20 cellular contexts compared by ENCODE assay signal in the genomic region with DNA sequence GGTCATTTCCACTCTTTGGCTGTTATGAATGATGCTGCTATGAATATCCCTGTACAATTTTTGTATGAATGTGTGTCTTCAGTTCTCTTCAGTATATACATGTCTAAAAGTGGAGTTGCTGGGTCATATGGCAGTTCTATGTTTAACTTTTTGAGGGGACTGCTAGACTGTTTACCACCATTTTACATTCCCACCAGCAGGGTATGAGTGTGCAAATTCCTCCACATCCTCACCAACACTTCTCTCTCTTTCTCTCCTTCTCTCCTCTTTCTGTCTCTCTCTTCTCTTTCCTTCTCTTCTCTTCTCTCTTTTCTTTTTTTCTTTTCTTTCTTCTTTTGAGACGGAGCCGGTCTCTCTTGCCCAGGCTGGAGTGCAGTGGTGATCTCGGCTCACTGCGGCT. TPM values are rescaled to one million over a fixed set of nuclear protein-coding genes. Genes with fewer than 3 reads are reported as not detected.
DNase-seq lines count a peak whose midpoint lies in the region; ATAC-seq, FAIRE-seq and TF ChIP-seq lines count a peak whose summit lies in the region.
"Had no signal": no experiment of that assay in that cellular context is flagged by ENCODE, and none has a peak within 500 bp of the region (broad histone marks: within the 10 kb centered on the region; RNA-seq: fewer than 3 reads in every experiment).

No MANE protein-coding gene starts in this region.

- H2BK120ac ChIP-seq in H1 (replicated peaks; ENCODE audit: low read depth, low read length) (no peak overlapping the region), mesendoderm (ENCODE audit: low read depth, low read length) (no peak overlapping the region)

- H3K27me3 Mint-ChIP-seq in endothelial cell (ENCODE audit: unreplicated experiment), result peaks cover 2% of the 10 kb centered on the region
- H3K27me3 Mint-ChIP-seq: CD4-positive, alpha-beta memory T cell had no signal

- no peak overlapping the region for H3K4ac ChIP-seq in H1 (replicated peaks; ENCODE audit: insufficient read length, low read depth, low read length)
- H3K4ac ChIP-seq in mesendoderm (ENCODE audit: low read depth, low read length), result no peak overlapping the region

- H4K8ac ChIP-seq in H1 (ENCODE audit: extremely low read depth, insufficient read depth, low read length) (no peak overlapping the region), mesendoderm (ENCODE audit: low read depth, low read length) (no peak overlapping the region)

- H3K4me3 ChIP-seq in AG10803 (ENCODE audit: low read length) (no peak overlapping the region), H1 (ENCODE audit: extremely low read depth in 1 of 4, insufficient read depth in 2 of 4, low read depth in 3 of 4, low read length in 4 of 4) (no peak overlapping the region), mesendoderm (ENCODE audit: low read length) (no peak overlapping the region)
- H3K4me3 ChIP-seq: GM12878 had no signal

- FAIRE-seq in H1 (lab: Jason Lieb, UNC), result no peak
- FAIRE-seq: frontal cortex, GM12878, H54 had no signal

- DNase-seq in AG10803 (ENCODE audit: low read depth) (no peak), HT1080 (ENCODE audit: low read depth) (peak; percentile 9), H1 (ENCODE audit: low read depth in 1 of 2, low spot score in 2 of 2) (no peak), mesendoderm (peak; percentile 52), Right ventricle myocardium superior (no peak), endothelial cell (ENCODE audit: low spot score) (no peak)
- DNase-seq: activated CD4-positive, alpha-beta T cell treated with anti-CD3 and anti-CD28 coated beads for 36 hours; activated naive CD8-positive, alpha-beta T cell treated with anti-CD3 and anti-CD28 coated beads for 36 hours; CD4-positive, alpha-beta memory T cell; DMS153; mammary epithelial cell; NCI-H1436; NCI-H524 treated with DMSO at 0.1 percent for 48 hours had no signal

- H3K79me2 ChIP-seq in H1 (ENCODE audit: control insufficient read depth in 1 of 2, insufficient read depth in 2 of 2, low read length in 2 of 2) (peaks cover 53 to 100% of the 10 kb centered on the region in 2 experiments), mesendoderm (ENCODE audit: control insufficient read depth, insufficient read depth, low read length) (peaks cover 75% of the 10 kb centered on the region)

- H3K36me3 ChIP-seq in H1 (ENCODE audit: control insufficient read depth in 2 of 4, insufficient read depth in 4 of 4, low read length in 3 of 4) (no peaks in the 10 kb centered on the region; a peak in 1 of 8 replicates), mesendoderm (ENCODE audit: control insufficient read depth, insufficient read depth, low read length) (no peaks in the 10 kb centered on the region)

- H4K20me1 ChIP-seq in H1 (replicated peaks in 1 of 2; ENCODE audit: control insufficient read depth in 1 of 2, insufficient read depth in 2 of 2, low read length in 2 of 2), result peaks cover 6 to 8% of the 10 kb centered on the region in 2 experiments

- no peak overlapping the region for H3K4me3 Mint-ChIP-seq in endothelial cell (ENCODE audit: unreplicated experiment)
- H3K4me3 Mint-ChIP-seq: activated CD4-positive, alpha-beta T cell treated with anti-CD3 and anti-CD28 coated beads for 36 hours; activated naive CD8-positive, alpha-beta T cell treated with anti-CD3 and anti-CD28 coated beads for 36 hours; activated T-helper 17 cell treated with anti-CD3 and anti-CD28 coated beads, Interleukin-2, amount 50 U/mL, for 72 hours; CD4-positive, alpha-beta memory T cell had no signal

- H3K9ac ChIP-seq in H1 (replicated peaks in 1 of 4; ENCODE audit: extremely low read depth in 1 of 4, low read depth in 3 of 4, low read length in 3 of 4) (no peak overlapping the region), mesendoderm (ENCODE audit: low read length) (no peak overlapping the region)

- H3K18ac ChIP-seq in H1 (ENCODE audit: extremely low read depth, low read length) (no peak overlapping the region), mesendoderm (ENCODE audit: low read length) (peak overlapping the region; percentile 2)

- H2BK15ac ChIP-seq in H1 (ENCODE audit: low read length), result no peak overlapping the region
- H2BK15ac ChIP-seq in mesendoderm (replicated peaks; ENCODE audit: low read depth), result no peak overlapping the region

- TF ChIP-seq RAD21 in H1 (IDR thresholded peaks at IDR 0.05 in 1 of 2, conservative IDR thresholded peaks at IDR 0.05 in 1 of 2; ENCODE audit: low read depth in 2 of 2, low read length in 2 of 2), result no peak

- H4K91ac ChIP-seq in H1 (replicated peaks; ENCODE audit: insufficient read length, low read length), result peak overlapping the region; percentile 37

- no peak overlapping the region for H3K23ac ChIP-seq in H1 (ENCODE audit: insufficient read length)
- no peak overlapping the region for H3K23ac ChIP-seq in mesendoderm (ENCODE audit: low read length)

- no peak overlapping the region for H3K56ac ChIP-seq in H1 (replicated peaks; ENCODE audit: insufficient read length, low read depth, low read length)
- no peak overlapping the region for H3K56ac ChIP-seq in mesendoderm (ENCODE audit: low read length)

- H3K27me3 ChIP-seq in H1 (replicated peaks in 1 of 4; ENCODE audit: control insufficient read depth in 3 of 4, extremely low read depth in 1 of 4, insufficient read depth in 3 of 4, low read length in 3 of 4) (no peaks in the 10 kb centered on the region), mesendoderm (ENCODE audit: insufficient read depth, low read length, poor library complexity) (no peaks in the 10 kb centered on the region)

- H2AFZ ChIP-seq in H1 (ENCODE audit: low read length), result no peak overlapping the region

- H3K4me1 ChIP-seq in H1 (replicated peaks in 1 of 4; ENCODE audit: control insufficient read depth in 3 of 4, insufficient read depth in 4 of 4, low read length in 3 of 4) (peaks cover 2 to 32% (median 15%) of the 10 kb centered on the region in 4 experiments; a peak in 6 of 7 replicates), mesendoderm (ENCODE audit: control insufficient read depth, low read depth, low read length) (no peaks in the 10 kb centered on the region)

- no peak overlapping the region for H3K27ac Mint-ChIP-seq in endothelial cell (ENCODE audit: unreplicated experiment)
- H3K27ac Mint-ChIP-seq: activated CD4-positive, alpha-beta T cell treated with anti-CD3 and anti-CD28 coated beads for 36 hours; activated naive CD8-positive, alpha-beta T cell treated with anti-CD3 and anti-CD28 coated beads for 36 hours; activated T-helper 17 cell treated with anti-CD3 and anti-CD28 coated beads, Interleukin-2, amount 50 U/mL, for 72 hours; CD4-positive, alpha-beta memory T cell had no signal

- H3K23me2 ChIP-seq in H1 (ENCODE audit: low read depth, low read length), result 0 out of 2 replicates have a peak, but pooled peaks cover 2% of the 10 kb centered on the region

- H2BK20ac ChIP-seq in H1 (ENCODE audit: low read length), result no peak overlapping the region

- H3K27ac ChIP-seq in H1 (ENCODE audit: low read depth, low read length) (no peak overlapping the region), mesendoderm (ENCODE audit: low read depth, low read length) (no peak overlapping the region)

- ATAC-seq in GM18511 (IDR thresholded peaks at IDR 0.05; ENCODE audit: unreplicated experiment), result no peak
- no peak for ATAC-seq in Right ventricle myocardium superior (ENCODE audit: poor library complexity)
- no peak for ATAC-seq in esophagus mucosa
- ATAC-seq: activated CD4-positive, alpha-beta T cell treated with anti-CD3 and anti-CD28 coated beads for 36 hours; activated T-helper 17 cell treated with anti-CD3 and anti-CD28 coated beads, Interleukin-2, amount 50 U/mL, for 72 hours; GM12878; sciatic nerve had no signal

- no peak overlapping the region for H3K4me2 ChIP-seq in H1 (ENCODE audit: insufficient read depth in 1 of 2, low read depth in 2 of 2, low read length in 2 of 2)
- no peak overlapping the region for H3K4me2 ChIP-seq in mesendoderm (ENCODE audit: low read length)

- H3K9me3 Mint-ChIP-seq in endothelial cell (ENCODE audit: unreplicated experiment), result no peaks in the 10 kb centered on the region
- H3K9me3 Mint-ChIP-seq: activated naive CD8-positive, alpha-beta T cell treated with anti-CD3 and anti-CD28 coated beads for 36 hours; activated T-helper 17 cell treated with anti-CD3 and anti-CD28 coated beads, Interleukin-2, amount 50 U/mL, for 72 hours; CD4-positive, alpha-beta memory T cell had no signal

- POLR2A ChIA-PET in H1 (lab: Charles Lee; ENCODE audit: partially characterized antibody), result interaction anchor here (1.3 to 3.5 kb wide), 3 partner anchors 9 to 16 kb away, joined by 3 to 19 read pairs (median 6); a partner anchor contains a TSS

- no peaks in the 10 kb centered on the region for H3K36me3 Mint-ChIP-seq in endothelial cell (ENCODE audit: low read depth, unreplicated experiment)
- H3K36me3 Mint-ChIP-seq: activated naive CD8-positive, alpha-beta T cell treated with anti-CD3 and anti-CD28 coated beads for 36 hours; CD4-positive, alpha-beta memory T cell had no signal

- H2BK5ac ChIP-seq in H1 (ENCODE audit: low read depth, low read length), result no peak overlapping the region
- H2BK5ac ChIP-seq in mesendoderm (ENCODE audit: low read length), result no peak overlapping the region

- TF ChIP-seq CTCF in AG10803 (conservative IDR thresholded peaks at IDR 0.05; ENCODE audit: low read length) (peak; percentile 28; the same call in 1 of the 2 replicates), H1 (IDR thresholded peaks at IDR 0.05; ENCODE audit: control extremely low read depth in 1 of 3, insufficient read depth in 1 of 3, low read depth in 1 of 3, low read length in 3 of 3) (peak in 1 of 3 experiments; percentile 14; a peak in 2 of 4 replicates), endothelial cell (IDR thresholded peaks at IDR 0.05; ENCODE audit: unreplicated experiment) (no peak)

- peaks cover 3% of the 10 kb centered on the region for H3K4me1 Mint-ChIP-seq in endothelial cell (ENCODE audit: unreplicated experiment)
- H3K4me1 Mint-ChIP-seq: activated CD4-positive, alpha-beta T cell treated with anti-CD3 and anti-CD28 coated beads for 36 hours; activated naive CD8-positive, alpha-beta T cell treated with anti-CD3 and anti-CD28 coated beads for 36 hours; activated T-helper 17 cell treated with anti-CD3 and anti-CD28 coated beads, Interleukin-2, amount 50 U/mL, for 72 hours had no signal

- H4K5ac ChIP-seq in H1 (ENCODE audit: insufficient read length, low read depth, low read length) (no peak overlapping the region), mesendoderm (ENCODE audit: low read length) (no peak overlapping the region)

- no peak for TF ChIP-seq POLR2A in H1 (IDR thresholded peaks at IDR 0.05; ENCODE audit: control extremely low read depth in 1 of 2, low read depth in 2 of 2, low read length in 2 of 2)

- H2AK5ac ChIP-seq in H1 (ENCODE audit: low read depth, low read length), result no peak overlapping the region
- no peak overlapping the region for H2AK5ac ChIP-seq in mesendoderm (ENCODE audit: low read length)

- H3K14ac ChIP-seq in H1 (ENCODE audit: insufficient read length), result no peak overlapping the region

- TF ChIP-seq EP300 in H1 (IDR thresholded peaks at IDR 0.05; ENCODE audit: borderline replicate concordance in 1 of 2, low read depth in 2 of 2, low read length in 2 of 2), result no peak

- H3K79me1 ChIP-seq in H1 (ENCODE audit: low read depth, low read length), result peaks cover 2% of the 10 kb centered on the region; the same call in 1 of the 2 replicates
- H3K79me1 ChIP-seq in mesendoderm (ENCODE audit: low read length), result peaks cover 2% of the 10 kb centered on the region

- CTCF ChIA-PET in H1 (lab: Charles Lee; ENCODE audit: partially characterized antibody), result interaction anchor here (1.5 to 2.7 kb wide), 2 partner anchors 33 kb away, joined by 6 to 13 read pairs; no protein-coding TSS in a partner anchor

- WGBS in H1 (ENCODE audit: extremely low coverage in 1 of 2, insufficient coverage in 1 of 2, insufficient read length in 1 of 2, insufficient replicate concordance in 2 of 2, low coverage in 1 of 2, low lambda C conversion rate in 2 of 2, missing lambda C conversion rate in 1 of 2), 2 experiments, result 91% methylated on average over 4 of the region's 4 CpGs; no CpG with 5 or more reads in 1 of the 2 experiments
- WGBS in mesendoderm (ENCODE audit: extremely low coverage, insufficient coverage, low lambda C conversion rate), result no CpG with 5 or more reads among the region's 4 CpGs

- intact Hi-C loops in Right ventricle myocardium superior (cut with DNase I), result no loop called here

- H3K9me3 ChIP-seq in H1 (ENCODE audit: insufficient read depth in 2 of 2, low read depth in 1 of 2, low read length in 1 of 2), result no peaks in the 10 kb centered on the region

- H2BK12ac ChIP-seq in H1 (ENCODE audit: low read depth, low read length), result no peak overlapping the region

RNA-seq across cellular contexts. Expression of a gene that starts 7.8 kb away (rescaled TPM):
- 16.1 and 25.2 TPM in 2 replicates for total RNA-seq in HT1080 (2014; rRNA removed; shearing (Covaris generic))
- 16.5 and 21.6 TPM in 2 replicates for polyA plus RNA-seq in HT1080 (2015; cell fraction: cytosol; rRNA removed)
- 30.5 and 30.8 TPM in 2 replicates for polyA plus RNA-seq in HT1080 (2015; cell fraction: nucleus; rRNA removed)
- total RNA-seq in H1 (2021; fragmentation: NEBNext Ultra II Directional; extraction: Animal tissue kit (Norgen Biotek cat#: 25700)), result 135 and 138 TPM in 2 replicates
- polyA plus RNA-seq in H1 (2011; rRNA removed), result 17.6 and 19.7 TPM in 2 replicates
- 34.7 TPM for polyA plus RNA-seq in H1 (2011; cell fraction: cytosol; rRNA removed)
- 91.3 TPM for polyA plus RNA-seq in H1 (2011; cell fraction: nucleus; rRNA removed)
- polyA plus RNA-seq in H1 (2012, experiment 1 of 2), result 42.6 to 53.5 TPM (median 51.2 TPM) in 4 replicates
- 2.1 TPM for polyA plus RNA-seq in H1 (2012, experiment 2 of 2)
- 61.9 TPM for polyA plus RNA-seq in H1 (2013, experiment 1 of 2)
- 56.0 TPM for polyA plus RNA-seq in H1 (2013, experiment 2 of 2)
- polyA minus RNA-seq in H1 (2011; rRNA and poly(A)+ RNA removed), result 69.2 and 84.2 TPM in 2 replicates
- 47.3 TPM for polyA minus RNA-seq in H1 (2011; cell fraction: cytosol; rRNA and poly(A)+ RNA removed)
- polyA minus RNA-seq in H1 (2011; cell fraction: nucleus; rRNA and poly(A)+ RNA removed), result 203 TPM
- polyA plus RNA-seq in mesendoderm (2013, experiment 1 of 2), result 44.3 TPM
- 44.8 TPM for polyA plus RNA-seq in mesendoderm (2013, experiment 2 of 2)
- total RNA-seq in Right ventricle myocardium superior, result 34.4 TPM
- total RNA-seq in endothelial cell (ENCODE audit: unreplicated experiment), result 32.0 TPM
- total RNA-seq in esophagus mucosa, result 11.1 TPM

Comparison
In these comparisons a context has a peak if more than half of its experiments do, and no peak if none do; other contexts are left out.
1. DNase-seq: peak in HT1080 (single experiment) and mesendoderm (single experiment); none in AG10803 (single experiment), H1 (0 of 2), Right ventricle myocardium superior (single experiment) and endothelial cell (single experiment).